In genomic region chrX:20393944-20394343, GRCh38 we compare ENCODE assay signal across 18 cellular contexts.
"Had no signal": no experiment of that assay in that cellular context is flagged by ENCODE, and none has a peak within 500 bp of the region (broad histone marks: within the 10 kb centered on the region; RNA-seq: fewer than 3 reads in every experiment).

No MANE protein-coding gene starts in this region.

- H3K4me3 ChIP-seq: gastrocnemius medialis, heart right ventricle, left ventricle myocardium inferior, neural progenitor cell, tibial artery had no signal

- H3K36me3 ChIP-seq: brain microvascular endothelial cell, gastrocnemius medialis, heart right ventricle, left ventricle myocardium inferior, neural progenitor cell, tibial artery had no signal

- H3K4me1 ChIP-seq: gastrocnemius medialis, left ventricle myocardium inferior, neural progenitor cell, parathyroid adenoma, tibial artery had no signal

- ATAC-seq: esophagus mucosa; gastrocnemius medialis; heart right ventricle; stimulated activated effector memory CD8-positive, alpha-beta T cell treated with anti-CD3 and anti-CD28 coated beads, Interleukin-12 subunit alpha, Interleukin-12 subunit beta, amount 100 ng/mL, for 72 hours had no signal

- H3K27me3 ChIP-seq: brain microvascular endothelial cell, gastrocnemius medialis, neural progenitor cell, tibial artery had no signal

- DNase-seq: activated CD4-positive, alpha-beta T cell treated with anti-CD3 and anti-CD28 coated beads, Interleukin-2, amount 50 U/mL, for 1 hour; activated effector memory CD4-positive, alpha-beta T cell treated with Interleukin-2 at 50 U/mL for 16 hours; activated T-cell treated with anti-CD3 and anti-CD28 coated beads, Interleukin-2, amount 50 U/mL, for 1 hour; amygdala; brain microvascular endothelial cell; cerebellar nuclear complex; gastrocnemius medialis; heart right ventricle; islet precursor cell; left ventricle myocardium inferior; SK-N-SH; T-helper 1 cell; tibial artery had no signal

- FAIRE-seq: endometrium had no signal

- H3K27ac ChIP-seq: brain microvascular endothelial cell, gastrocnemius medialis, heart right ventricle, left ventricle myocardium inferior, neural progenitor cell, parathyroid adenoma, tibial artery had no signal

- H3K4me2 ChIP-seq: neural progenitor cell, SK-N-SH had no signal

- H3K9me3 ChIP-seq: gastrocnemius medialis, heart right ventricle, left ventricle myocardium inferior, SK-N-SH, tibial artery had no signal
